Comparison of ENCODE assay signal across 9 cellular contexts in genomic region chrX:154018518-154019060, GRCh38. TPM values are rescaled to one million over a fixed set of nuclear protein-coding genes. Genes with fewer than 3 reads are reported as not detected.
DNase-seq lines count a peak whose midpoint lies in the region; ATAC-seq and TF ChIP-seq lines count a peak whose summit lies in the region.
"Had no signal": no experiment of that assay in that cellular context is flagged by ENCODE, and none has a peak within 500 bp of the region (broad histone marks: within the 10 kb centered on the region; RNA-seq: fewer than 3 reads in every experiment).

No MANE protein-coding gene starts in this region.

- peak overlapping the region; percentile 84 for H3K4me2 ChIP-seq in SK-N-SH

- no peak for TF ChIP-seq CTCF in SK-N-SH (IDR thresholded peaks at IDR 0.05)

- H3K27me3 Mint-ChIP-seq in activated T-helper 17 cell treated with anti-CD3 and anti-CD28 coated beads, Interleukin-2, amount 50 U/mL, for 72 hours = no peaks in the 10 kb centered on the region
- peaks cover 0 to 6% (median 2%) of the 10 kb centered on the region in 3 donors for H3K27me3 Mint-ChIP-seq in immature natural killer cell (ENCODE audit: low read depth in 3 of 3)

- H3K36me3 ChIP-seq in SK-N-SH (replicated peaks in 1 of 2; ENCODE audit: control insufficient read depth in 1 of 2, insufficient read depth in 2 of 2, low read length in 1 of 2) (peaks cover 0 to 19% of the 10 kb centered on the region in 2 experiments), subcutaneous abdominal adipose tissue (ENCODE audit: control insufficient read depth in 5 of 5, insufficient read depth in 5 of 5, low read length in 5 of 5) (peaks cover 0 to 33% (median 16%) of the 10 kb centered on the region in 5 donors)

- DNase-seq in SK-N-SH = peak; percentile 51
- no peak for DNase-seq in immature natural killer cell
- DNase-seq in NCI-H2081 (lab: John Stamatoyannopoulos, UW) = no peak
- DNase-seq in central memory CD4-positive, alpha-beta T cell = no peak
- no peak for DNase-seq in EL
- DNase-seq: Kasumi-1 had no signal

- no peak for ATAC-seq in SK-N-SH treated with all-trans-retinoic acid at 6 μM for 48 hours
- no peak for ATAC-seq in activated T-helper 17 cell treated with anti-CD3 and anti-CD28 coated beads, Interleukin-2, amount 50 U/mL, for 72 hours (replicated peaks)

- TF ChIP-seq RAD21 in SK-N-SH (IDR thresholded peaks at IDR 0.05; ENCODE audit: low read length) = no peak

- no peak overlapping the region for H2AFZ ChIP-seq in SK-N-SH (ENCODE audit: low read depth)

- POLR2A ChIA-PET in SK-N-SH (lab: Yijun Ruan, JAX) = interaction anchor here (0.5 to 1.3 kb wide), 3 partner anchors 45 to 360 kb away, joined by 3 read pairs; partner anchors contain the start of genes EMD and HCFC1

- peak overlapping the region; percentile 87 for H3K4me3 Mint-ChIP-seq in activated T-helper 17 cell treated with anti-CD3 and anti-CD28 coated beads, Interleukin-2, amount 50 U/mL, for 72 hours
- peak overlapping the region; percentile 79 to 83 (median 81) for H3K4me3 Mint-ChIP-seq in immature natural killer cell

- H3K27ac Mint-ChIP-seq in activated T-helper 17 cell treated with anti-CD3 and anti-CD28 coated beads, Interleukin-2, amount 50 U/mL, for 72 hours = peak overlapping the region; percentile 88
- peak overlapping the region; percentile 69 to 89 (median 86) for H3K27ac Mint-ChIP-seq in immature natural killer cell

- H3K9me3 Mint-ChIP-seq in activated T-helper 17 cell treated with anti-CD3 and anti-CD28 coated beads, Interleukin-2, amount 50 U/mL, for 72 hours = no peaks in the 10 kb centered on the region
- H3K9me3 Mint-ChIP-seq in immature natural killer cell = no peaks in the 10 kb centered on the region

- H3K9me3 ChIP-seq in SK-N-SH (no peaks in the 10 kb centered on the region), subcutaneous abdominal adipose tissue (ENCODE audit: control insufficient read depth in 5 of 5, low read length in 5 of 5) (no peaks in the 10 kb centered on the region)

- H3K4me3 ChIP-seq in SK-N-SH (ENCODE audit: low read depth in 2 of 2, low read length in 1 of 2) (peak overlapping the region; percentile 52 to 57), subcutaneous abdominal adipose tissue (ENCODE audit: low read depth in 1 of 5, low read length in 5 of 5) (peak overlapping the region; percentile 50 to 68 (median 59))

- H3K27ac ChIP-seq in SK-N-SH (ENCODE audit: low read depth in 2 of 2, low read length in 1 of 2) (peak overlapping the region; percentile 70 to 81; a peak in 3 of 4 replicates), subcutaneous abdominal adipose tissue (ENCODE audit: low read depth, low read length) (peak overlapping the region; percentile 30)

- peaks cover 58% of the 10 kb centered on the region for H3K36me3 Mint-ChIP-seq in activated T-helper 17 cell treated with anti-CD3 and anti-CD28 coated beads, Interleukin-2, amount 50 U/mL, for 72 hours (ENCODE audit: low read depth)
- H3K36me3 Mint-ChIP-seq in immature natural killer cell = peaks cover 0 to 3% (median 0%) of the 10 kb centered on the region in 3 donors

- WGBS in SK-N-SH (ENCODE audit: low lambda C conversion rate) = 60% methylated on average over 1 of the region's 15 CpGs

- peaks cover 26% of the 10 kb centered on the region for H3K79me2 ChIP-seq in SK-N-SH (ENCODE audit: insufficient read depth)

- no peaks in the 10 kb centered on the region for H4K20me1 ChIP-seq in SK-N-SH (ENCODE audit: insufficient read depth)

- no peaks in the 10 kb centered on the region for H3K9me2 ChIP-seq in SK-N-SH

- no peak for TF ChIP-seq EP300 in SK-N-SH (IDR thresholded peaks at IDR 0.05; ENCODE audit: borderline replicate concordance in 1 of 2, low read depth in 1 of 2, low read length in 1 of 2)

- peaks cover 7% of the 10 kb centered on the region for H3F3A ChIP-seq in SK-N-SH (replicated peaks; ENCODE audit: insufficient read depth)

- no peaks in the 10 kb centered on the region for H3K4me1 Mint-ChIP-seq in activated T-helper 17 cell treated with anti-CD3 and anti-CD28 coated beads, Interleukin-2, amount 50 U/mL, for 72 hours
- H3K4me1 Mint-ChIP-seq in immature natural killer cell = peaks cover 5 to 12% of the 10 kb centered on the region in 2 donors

- H3K4me1 ChIP-seq in SK-N-SH (ENCODE audit: control insufficient read depth in 1 of 2, insufficient read depth in 2 of 2, low read depth in 1 of 2, low read length in 1 of 2) (peaks cover 0 to 23% of the 10 kb centered on the region in 2 experiments; a peak in 1 of 4 replicates), subcutaneous abdominal adipose tissue (ENCODE audit: control insufficient read depth in 5 of 5, insufficient read depth in 5 of 5, low read length in 5 of 5) (peaks cover 2 to 30% (median 25%) of the 10 kb centered on the region in 5 donors)

- peak overlapping the region; percentile 74 for H3K9ac ChIP-seq in SK-N-SH
- peak overlapping the region in 4 of 5 donors; percentile 58 to 81 (median 77) for H3K9ac ChIP-seq in subcutaneous abdominal adipose tissue (ENCODE audit: low read length in 5 of 5)

- H3K27me3 ChIP-seq in SK-N-SH (ENCODE audit: insufficient read depth) = peaks cover 10% of the 10 kb centered on the region; the same call in 1 of the 2 replicates
- H3K27me3 ChIP-seq in subcutaneous abdominal adipose tissue (ENCODE audit: control insufficient read depth in 5 of 5, insufficient read depth in 4 of 5, low read length in 5 of 5) = peaks cover 0 to 26% (median 16%) of the 10 kb centered on the region in 5 donors

- CTCF ChIA-PET in SK-N-SH (lab: Yijun Ruan, JAX) = interaction anchor here (0.6 to 1.3 kb wide), 6 partner anchors 8 to 509 kb away, joined by 3 to 4 read pairs (median 3); no protein-coding TSS in a partner anchor

TF ChIP-seq in SK-N-SH, 30 proteins besides CTCF, POLR2A, EP300 and RAD21:
- TF ChIP-seq FOSL2 (IDR thresholded peaks at IDR 0.05; ENCODE audit: borderline replicate concordance, low read depth) = no peak
- TF ChIP-seq POLR2AphosphoS5 (IDR thresholded peaks at IDR 0.05; ENCODE audit: low read depth, low read length) = no peak

TF ChIP-seq in SK-N-SH treated with all-trans-retinoic acid at 6 μM for 48 hours, 23 proteins besides CTCF, POLR2A, EP300 and RAD21:
- TF ChIP-seq ARNTL (CRISPR knock-in tag; IDR thresholded peaks at IDR 0.05; ENCODE audit: borderline replicate concordance, low read depth) (no peak), TCF4 (CRISPR knock-in tag; IDR thresholded peaks at IDR 0.05; ENCODE audit: borderline replicate concordance) (no peak), ZFP3 (CRISPR knock-in tag; IDR thresholded peaks at IDR 0.05) (no peak), ZC3H10 (CRISPR knock-in tag; IDR thresholded peaks at IDR 0.05) (no peak), ESRRG (CRISPR knock-in tag; IDR thresholded peaks at IDR 0.05) (no peak), PATZ1 (CRISPR knock-in tag; IDR thresholded peaks at IDR 0.05; ENCODE audit: borderline replicate concordance) (no peak), BACH2 (CRISPR knock-in tag; IDR thresholded peaks at IDR 0.05; ENCODE audit: borderline replicate concordance) (no peak)

RNA-seq across cellular contexts. Expression of gene IRAK1, which starts 1.1 kb away (rescaled TPM):
- polyA plus RNA-seq in SK-N-SH (2012; rRNA removed) (66.1 and 68.5 TPM in 2 replicates), immature natural killer cell (10 to 100 TPM; 39.0 to 81.9 (median 46.6) TPM)
- polyA plus RNA-seq in SK-N-SH (2012; cell fraction: cytosol; rRNA removed) = 41.1 and 61.6 TPM in 2 replicates
- 108 and 160 TPM in 2 replicates for polyA plus RNA-seq in SK-N-SH (2012; cell fraction: nucleus; rRNA removed)
- 100 to 1,000 TPM; 113 to 224 TPM for total RNA-seq in activated T-helper 17 cell treated with anti-CD3 and anti-CD28 coated beads, Interleukin-2, amount 50 U/mL, for 72 hours

RNA-seq across cellular contexts. Expression of gene TMEM187, which starts 46.0 kb away (rescaled TPM):
- polyA plus RNA-seq in SK-N-SH (2012; rRNA removed) (9.4 and 10.9 TPM in 2 replicates), immature natural killer cell (10 to 100 TPM in 1 of 3 donors, 1 to 10 TPM in 2; 4.1 to 17.5 (median 5.2) TPM)
- 4.6 and 6.8 TPM in 2 replicates for polyA plus RNA-seq in SK-N-SH (2012; cell fraction: cytosol; rRNA removed)
- 7.8 and 9.4 TPM in 2 replicates for polyA plus RNA-seq in SK-N-SH (2012; cell fraction: nucleus; rRNA removed)
- total RNA-seq in activated T-helper 17 cell treated with anti-CD3 and anti-CD28 coated beads, Interleukin-2, amount 50 U/mL, for 72 hours = 1 to 10 TPM; 7.1 to 7.8 TPM

RNA-seq across cellular contexts. Expression of gene HCFC1, which starts 47.0 kb away (rescaled TPM):
- 4.7 and 9.5 TPM in 2 replicates for polyA plus RNA-seq in SK-N-SH (2012; rRNA removed)
- 5.9 and 8.1 TPM in 2 replicates for polyA plus RNA-seq in SK-N-SH (2012; cell fraction: cytosol; rRNA removed)
- polyA plus RNA-seq in SK-N-SH (2012; cell fraction: nucleus; rRNA removed) = 27.0 and 39.1 TPM in 2 replicates
- total RNA-seq in activated T-helper 17 cell treated with anti-CD3 and anti-CD28 coated beads, Interleukin-2, amount 50 U/mL, for 72 hours = 100 to 1,000 TPM in 1 of 2 donors, 10 to 100 TPM in 1; 85.5 to 134 TPM
- 10 to 100 TPM in 1 of 3 donors, 1 to 10 TPM in 2; 1.0 to 14.6 (median 2.9) TPM for polyA plus RNA-seq in immature natural killer cell
